Comparison of ENCODE assay signal across 1 cellular context in the genomic region with DNA sequence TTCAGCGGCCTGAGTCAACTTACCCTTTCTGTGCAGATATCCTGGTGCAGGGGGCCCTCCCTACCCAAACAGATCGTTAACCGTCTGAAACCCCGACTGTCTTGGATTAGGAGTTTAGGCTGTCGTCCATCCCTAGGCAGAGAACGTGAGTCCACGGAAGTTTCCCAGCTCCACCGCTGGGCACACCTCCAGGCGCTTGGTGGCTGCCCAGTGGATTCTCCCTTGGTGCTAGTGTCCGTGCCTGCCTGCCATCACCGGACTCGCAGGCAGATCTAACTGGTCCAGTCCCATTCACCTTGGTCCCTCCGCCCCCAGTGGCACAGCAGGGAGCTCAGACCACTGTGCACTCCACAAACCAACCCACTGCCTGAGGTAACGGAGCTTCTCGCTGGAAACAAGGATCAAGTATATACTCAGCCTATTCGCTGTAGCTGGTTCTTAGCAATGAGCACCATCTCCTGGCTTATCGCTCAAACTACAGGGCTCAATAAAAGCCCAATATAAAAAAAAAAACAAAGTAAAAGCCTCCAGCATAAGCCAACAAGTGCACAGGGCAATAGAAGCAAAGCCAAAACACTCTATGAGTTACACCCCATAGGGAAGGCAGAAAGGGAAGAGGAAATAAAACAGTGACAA.
TF ChIP-seq lines count a peak whose summit lies in the region.

No MANE protein-coding gene starts in this region.

TF ChIP-seq in WTC11, 78 proteins besides CTCF, POLR2A, EP300 and RAD21 (continued from another document):
- TF ChIP-seq, protein P1, sequence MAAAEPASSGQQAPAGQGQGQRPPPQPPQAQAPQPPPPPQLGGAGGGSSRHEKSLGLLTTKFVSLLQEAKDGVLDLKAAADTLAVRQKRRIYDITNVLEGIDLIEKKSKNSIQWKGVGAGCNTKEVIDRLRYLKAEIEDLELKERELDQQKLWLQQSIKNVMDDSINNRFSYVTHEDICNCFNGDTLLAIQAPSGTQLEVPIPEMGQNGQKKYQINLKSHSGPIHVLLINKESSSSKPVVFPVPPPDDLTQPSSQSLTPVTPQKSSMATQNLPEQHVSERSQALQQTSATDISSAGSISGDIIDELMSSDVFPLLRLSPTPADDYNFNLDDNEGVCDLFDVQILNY (CRISPR knock-in tag; IDR thresholded peaks at IDR 0.05) = no peak
- TF ChIP-seq, protein P2, sequence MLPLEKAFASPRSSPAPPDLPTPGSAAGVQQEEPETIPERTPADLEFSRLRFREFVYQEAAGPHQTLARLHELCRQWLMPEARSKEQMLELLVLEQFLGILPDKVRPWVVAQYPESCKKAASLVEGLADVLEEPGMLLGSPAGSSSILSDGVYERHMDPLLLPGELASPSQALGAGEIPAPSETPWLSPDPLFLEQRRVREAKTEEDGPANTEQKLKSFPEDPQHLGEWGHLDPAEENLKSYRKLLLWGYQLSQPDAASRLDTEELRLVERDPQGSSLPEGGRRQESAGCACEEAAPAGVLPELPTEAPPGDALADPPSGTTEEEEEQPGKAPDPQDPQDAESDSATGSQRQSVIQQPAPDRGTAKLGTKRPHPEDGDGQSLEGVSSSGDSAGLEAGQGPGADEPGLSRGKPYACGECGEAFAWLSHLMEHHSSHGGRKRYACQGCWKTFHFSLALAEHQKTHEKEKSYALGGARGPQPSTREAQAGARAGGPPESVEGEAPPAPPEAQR (CRISPR knock-in tag; IDR thresholded peaks at IDR 0.05) = no peak
- TF ChIP-seq ZNF416 (CRISPR knock-in tag; IDR thresholded peaks at IDR 0.05) = no peak
- TF ChIP-seq, protein P3, sequence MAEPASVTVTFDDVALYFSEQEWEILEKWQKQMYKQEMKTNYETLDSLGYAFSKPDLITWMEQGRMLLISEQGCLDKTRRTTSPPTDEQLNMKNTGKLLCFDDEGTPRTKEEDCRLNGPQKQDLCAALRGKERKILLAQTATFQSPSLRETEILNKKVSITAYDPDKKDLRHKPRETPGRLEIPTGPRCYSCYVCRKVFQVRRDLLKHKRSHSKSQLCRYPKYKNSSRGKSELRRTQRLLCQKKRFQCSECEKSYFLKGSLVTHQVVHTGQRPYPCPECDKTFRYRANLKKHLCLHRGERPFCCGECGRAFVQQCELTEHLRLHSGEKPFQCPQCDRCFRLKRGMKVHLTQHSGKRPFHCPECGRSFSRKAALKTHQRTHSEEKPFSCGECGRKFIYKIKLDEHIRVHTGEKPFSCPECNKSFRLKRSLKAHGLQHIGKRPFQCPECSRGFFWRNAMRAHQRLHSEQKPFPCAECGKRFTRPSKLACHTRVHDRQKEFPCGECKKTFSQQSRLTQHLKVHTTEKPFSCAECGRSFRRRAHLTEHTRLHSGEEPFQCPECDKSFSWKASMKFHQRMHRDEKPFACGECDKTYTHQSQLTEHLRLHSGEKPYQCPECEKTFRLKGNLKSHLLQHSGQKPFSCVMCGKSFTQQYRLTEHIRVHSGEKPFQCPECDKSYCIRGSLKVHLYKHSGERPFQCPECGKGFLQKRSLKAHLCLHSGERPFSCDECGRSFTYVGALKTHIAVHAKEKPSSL (CRISPR knock-in tag; conservative IDR thresholded peaks at IDR 0.05) = no peak
- TF ChIP-seq, protein P4, sequence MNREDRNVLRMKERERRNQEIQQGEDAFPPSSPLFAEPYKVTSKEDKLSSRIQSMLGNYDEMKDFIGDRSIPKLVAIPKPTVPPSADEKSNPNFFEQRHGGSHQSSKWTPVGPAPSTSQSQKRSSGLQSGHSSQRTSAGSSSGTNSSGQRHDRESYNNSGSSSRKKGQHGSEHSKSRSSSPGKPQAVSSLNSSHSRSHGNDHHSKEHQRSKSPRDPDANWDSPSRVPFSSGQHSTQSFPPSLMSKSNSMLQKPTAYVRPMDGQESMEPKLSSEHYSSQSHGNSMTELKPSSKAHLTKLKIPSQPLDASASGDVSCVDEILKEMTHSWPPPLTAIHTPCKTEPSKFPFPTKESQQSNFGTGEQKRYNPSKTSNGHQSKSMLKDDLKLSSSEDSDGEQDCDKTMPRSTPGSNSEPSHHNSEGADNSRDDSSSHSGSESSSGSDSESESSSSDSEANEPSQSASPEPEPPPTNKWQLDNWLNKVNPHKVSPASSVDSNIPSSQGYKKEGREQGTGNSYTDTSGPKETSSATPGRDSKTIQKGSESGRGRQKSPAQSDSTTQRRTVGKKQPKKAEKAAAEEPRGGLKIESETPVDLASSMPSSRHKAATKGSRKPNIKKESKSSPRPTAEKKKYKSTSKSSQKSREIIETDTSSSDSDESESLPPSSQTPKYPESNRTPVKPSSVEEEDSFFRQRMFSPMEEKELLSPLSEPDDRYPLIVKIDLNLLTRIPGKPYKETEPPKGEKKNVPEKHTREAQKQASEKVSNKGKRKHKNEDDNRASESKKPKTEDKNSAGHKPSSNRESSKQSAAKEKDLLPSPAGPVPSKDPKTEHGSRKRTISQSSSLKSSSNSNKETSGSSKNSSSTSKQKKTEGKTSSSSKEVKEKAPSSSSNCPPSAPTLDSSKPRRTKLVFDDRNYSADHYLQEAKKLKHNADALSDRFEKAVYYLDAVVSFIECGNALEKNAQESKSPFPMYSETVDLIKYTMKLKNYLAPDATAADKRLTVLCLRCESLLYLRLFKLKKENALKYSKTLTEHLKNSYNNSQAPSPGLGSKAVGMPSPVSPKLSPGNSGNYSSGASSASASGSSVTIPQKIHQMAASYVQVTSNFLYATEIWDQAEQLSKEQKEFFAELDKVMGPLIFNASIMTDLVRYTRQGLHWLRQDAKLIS (CRISPR knock-in tag; IDR thresholded peaks at IDR 0.05; ENCODE audit: borderline replicate concordance) = no peak
- no peak for TF ChIP-seq FOXJ3 (CRISPR knock-in tag; IDR thresholded peaks at IDR 0.05; ENCODE audit: borderline replicate concordance)
- TF ChIP-seq, protein P5, sequence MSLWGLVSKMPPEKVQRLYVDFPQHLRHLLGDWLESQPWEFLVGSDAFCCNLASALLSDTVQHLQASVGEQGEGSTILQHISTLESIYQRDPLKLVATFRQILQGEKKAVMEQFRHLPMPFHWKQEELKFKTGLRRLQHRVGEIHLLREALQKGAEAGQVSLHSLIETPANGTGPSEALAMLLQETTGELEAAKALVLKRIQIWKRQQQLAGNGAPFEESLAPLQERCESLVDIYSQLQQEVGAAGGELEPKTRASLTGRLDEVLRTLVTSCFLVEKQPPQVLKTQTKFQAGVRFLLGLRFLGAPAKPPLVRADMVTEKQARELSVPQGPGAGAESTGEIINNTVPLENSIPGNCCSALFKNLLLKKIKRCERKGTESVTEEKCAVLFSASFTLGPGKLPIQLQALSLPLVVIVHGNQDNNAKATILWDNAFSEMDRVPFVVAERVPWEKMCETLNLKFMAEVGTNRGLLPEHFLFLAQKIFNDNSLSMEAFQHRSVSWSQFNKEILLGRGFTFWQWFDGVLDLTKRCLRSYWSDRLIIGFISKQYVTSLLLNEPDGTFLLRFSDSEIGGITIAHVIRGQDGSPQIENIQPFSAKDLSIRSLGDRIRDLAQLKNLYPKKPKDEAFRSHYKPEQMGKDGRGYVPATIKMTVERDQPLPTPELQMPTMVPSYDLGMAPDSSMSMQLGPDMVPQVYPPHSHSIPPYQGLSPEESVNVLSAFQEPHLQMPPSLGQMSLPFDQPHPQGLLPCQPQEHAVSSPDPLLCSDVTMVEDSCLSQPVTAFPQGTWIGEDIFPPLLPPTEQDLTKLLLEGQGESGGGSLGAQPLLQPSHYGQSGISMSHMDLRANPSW (CRISPR knock-in tag; conservative IDR thresholded peaks at IDR 0.05; ENCODE audit: low read depth) = no peak
- TF ChIP-seq HMGA2 (CRISPR knock-in tag; IDR thresholded peaks at IDR 0.05) = no peak
- TF ChIP-seq ATF1 (CRISPR knock-in tag; IDR thresholded peaks at IDR 0.05) = no peak
